In genomic region chr19:45092747-45093678, GRCh38 we compare ENCODE assay signal across 8 cellular contexts. TPM values are rescaled to one million over a fixed set of nuclear protein-coding genes. Genes with fewer than 3 reads are reported as not detected.
DNase-seq lines count a peak whose midpoint lies in the region; ATAC-seq and TF ChIP-seq lines count a peak whose summit lies in the region.

PPP1R37 (plus strand) TSS chr19:45093179; CDS start chr19:45093326, 147 bp downstream.

- TF ChIP-seq CTCF in lung (IDR thresholded peaks at IDR 0.05; ENCODE audit: control extremely low read depth, extremely low read depth), result no peak

- DNase-seq in CD1c-positive myeloid dendritic cell (ENCODE audit: extremely low spot score) (peak; percentile 98), HT-29 (ENCODE audit: low spot score) (peak; percentile 100), lung (ENCODE audit: low spot score) (peak; percentile 95)
- peak; percentile 77 for DNase-seq in NK-92 treated with Interleukin-12 subunit alpha and Interleukin-12 subunit beta, amount 100 ng/mL, for 24 hours (lab: John Stamatoyannopoulos, UW)
- peak; percentile 85 to 86 for DNase-seq in activated CD8-positive, alpha-beta memory T cell treated with anti-CD3 and anti-CD28 coated beads for 1 hour (ENCODE audit: extremely low read depth in 1 of 2, low read depth in 1 of 2)
- DNase-seq in effector CD8-positive, alpha-beta T cell (lab: John Stamatoyannopoulos, UW), result peak; percentile 86
- DNase-seq in stimulated activated CD4-positive, alpha-beta T cell treated with anti-CD3 and anti-CD28 coated beads, TNF-alpha, amount 100 ng/mL, for 24 hours (ENCODE audit: low read depth in 3 of 3), result peak; percentile 83 to 91 (median 89)

- peak within 1 kb of the TSS; percentile 96 for H3K4me3 ChIP-seq in lung

- peak within 1 kb of the TSS; percentile 69 to 96 for H3K27ac ChIP-seq in lung (ENCODE audit: low read depth in 1 of 2, low read length in 1 of 2)

- 0% methylated on average over 85 to 103 of the region's 103 CpGs for WGBS in lung, 2 donors

- ATAC-seq in GM19455 (IDR thresholded peaks at IDR 0.05; ENCODE audit: unreplicated experiment), result peak; percentile 55
- peak; percentile 88 for ATAC-seq in lung (ENCODE audit: insufficient read depth, low FRiP score)

- no peaks in the 10 kb centered on the region for H3K27me3 ChIP-seq in lung (ENCODE audit: control insufficient read depth, insufficient read depth)

- H3K4me1 ChIP-seq in lung (ENCODE audit: control insufficient read depth in 2 of 2, insufficient read depth in 2 of 2, low read length in 2 of 2), result peaks cover 13 to 26% of the 10 kb centered on the region in 2 donors

- peaks cover 0 to 4% of the 10 kb centered on the region in 2 donors for H3K36me3 ChIP-seq in lung (ENCODE audit: control insufficient read depth in 2 of 2, insufficient read depth in 2 of 2, low read length in 2 of 2)

- no peaks in the 10 kb centered on the region for H3K9me3 ChIP-seq in lung (ENCODE audit: control insufficient read depth in 2 of 2, insufficient read depth in 1 of 2, low read length in 1 of 2)

RNA-seq across cellular contexts. Expression of gene PPP1R37, which starts in this region (rescaled TPM):
- total RNA-seq in HT-29 (2014; rRNA removed; shearing (Covaris generic)), result 108 and 128 TPM in 2 replicates
- total RNA-seq in lung, result 10 to 100 TPM; 20.7 to 31.1 TPM
- 10 to 100 TPM; 19.2 to 39.7 TPM for polyA plus RNA-seq in lung

Comparison
In these comparisons a context has a peak if more than half of its experiments do, and no peak if none do; other contexts are left out.
1. Peak in every context shown above with its lines: DNase-seq, ATAC-seq, H3K4me3 ChIP-seq and H3K27ac ChIP-seq.